ENCODE assay signal across 33 cellular contexts in the genomic region with DNA sequence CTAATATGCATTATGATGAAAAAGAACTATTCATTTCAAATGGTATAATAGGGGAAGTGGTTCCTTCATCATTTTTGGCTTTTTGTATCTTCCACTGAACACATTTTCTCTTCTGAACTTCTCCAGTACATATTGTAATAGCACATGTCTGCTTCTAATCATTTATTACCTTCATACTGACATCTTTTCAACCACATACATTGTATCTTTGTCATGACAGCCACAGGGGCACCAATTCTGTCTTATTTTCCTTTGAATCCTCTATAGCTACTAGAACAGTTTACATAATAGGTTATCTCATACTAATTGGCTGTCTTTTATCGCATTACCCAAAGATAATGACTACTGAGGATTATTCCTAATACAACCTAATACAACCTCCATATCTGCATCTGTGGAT.
"Had no signal": no experiment of that assay in that cellular context is flagged by ENCODE, and none has a peak within 500 bp of the region (broad histone marks: within the 10 kb centered on the region; RNA-seq: fewer than 3 reads in every experiment).

No MANE protein-coding gene starts in this region.

- H3K4me3 ChIP-seq: adrenal gland, body of pancreas, breast epithelium had no signal

- H3K27ac ChIP-seq: adrenal gland, body of pancreas, brain microvascular endothelial cell, breast epithelium, VCaP had no signal

- DNase-seq: activated B cell treated with CpG ODN at 0.5 μM for 24 hours; activated CD4-positive, alpha-beta memory T cell treated with anti-CD3 and anti-CD28 coated beads for 36 hours; activated CD4-positive, alpha-beta T cell treated with anti-CD3 and anti-CD28 coated beads for 4 hours; activated CD4-positive, alpha-beta T cell treated with anti-CD3 and anti-CD28 coated beads, Interleukin-2, amount 10 ng/mL, durations not matched to agents 24 days and 14 days; activated CD4-positive, alpha-beta T cell treated with anti-CD3 and anti-CD28 coated beads, Interleukin-2, amount 50 U/mL, for 1 hour; activated CD4-positive, alpha-beta T cell treated with anti-CD3 and anti-CD28 coated beads, Interleukin-2, amount 50 U/mL, for 4 hours; activated CD4-positive, CD25-positive, alpha-beta regulatory T cell treated with anti-CD3 and anti-CD28 coated beads, Interleukin-2, amount 50 U/mL, for 72 hours; activated CD8-positive, alpha-beta memory T cell treated with anti-CD3 and anti-CD28 coated beads, Interleukin-2, amount 50 U/mL, for 4 hours; activated CD8-positive, alpha-beta T cell treated with anti-CD3 and anti-CD28 coated beads for 36 hours; activated effector memory CD4-positive, alpha-beta T cell treated with anti-CD3 and anti-CD28 coated beads, Interleukin-2, amount 50 U/mL, for 16 hours; activated gamma-delta T cell treated with Interleukin-2 at 50 U/mL for 16 hours; activated naive CD4-positive, alpha-beta T cell; activated naive CD4-positive, alpha-beta T cell treated with anti-CD3 and anti-CD28 coated beads for 36 hours; activated naive CD4-positive, alpha-beta T cell treated with anti-CD3 and anti-CD28 coated beads, Interleukin-2, amount 50 U/mL, for 16 hours; activated naive CD8-positive, alpha-beta T cell treated with anti-CD3 and anti-CD28 coated beads for 36 hours; activated T-cell treated with anti-CD3 and anti-CD28 coated beads for 4 hours; activated T-cell treated with anti-CD3 and anti-CD28 coated beads, Interleukin-2, amount 50 U/mL, for 1 hour; activated T-cell treated with anti-CD3 and anti-CD28 coated beads, Interleukin-2, amount 50 U/mL, for 4 hours; activated T-cell treated with anti-CD3 and anti-CD28 coated beads, Interleukin-2, amount 50 U/mL, for 72 hours; adrenal gland; amniotic stem cell; aorta; body of pancreas; brain microvascular endothelial cell; central memory CD4-positive, alpha-beta T cell; T-helper 2 cell; T-helper 9 cell had no signal

- H3K36me3 ChIP-seq: adrenal gland, brain microvascular endothelial cell, breast epithelium had no signal

- H3K4me1 ChIP-seq: adrenal gland, body of pancreas, breast epithelium had no signal

- H3K27me3 ChIP-seq: adrenal gland, body of pancreas, brain microvascular endothelial cell, breast epithelium had no signal

- H3K9me3 ChIP-seq: adrenal gland, body of pancreas, breast epithelium had no signal

- ATAC-seq: activated CD8-positive, alpha-beta T cell treated with anti-CD3 and anti-CD28 coated beads for 36 hours; activated naive CD4-positive, alpha-beta T cell treated with anti-CD3 and anti-CD28 coated beads, Interleukin-2, amount 50 U/mL, for 72 hours; activated T-cell treated with anti-CD3 and anti-CD28 coated beads, Interleukin-2, amount 50 U/mL, for 4 hours; activated T-cell treated with anti-CD3 and anti-CD28 coated beads, Interleukin-2, amount 50 U/mL, for 72 hours; activated T-helper 17 cell treated with anti-CD3 and anti-CD28 coated beads, Interleukin-2, amount 50 U/mL, for 72 hours; body of pancreas had no signal

- FAIRE-seq: astrocyte, TTC549 had no signal
